In genomic region chr4:164779811-164780216, GRCh38 we compare ENCODE assay signal across 9 cellular contexts. TPM values are rescaled to one million over a fixed set of nuclear protein-coding genes. Genes with fewer than 3 reads are reported as not detected.
A peak's percentile ranks its signal among the peaks of the same experiment; 100 is the strongest.
DNase-seq lines count a peak whose midpoint lies in the region; ATAC-seq and TF ChIP-seq lines count a peak whose summit lies in the region.
"Had no signal": no experiment of that assay in that cellular context is flagged by ENCODE, and none has a peak within 500 bp of the region (broad histone marks: within the 10 kb centered on the region; RNA-seq: fewer than 3 reads in every experiment).

No MANE protein-coding gene starts in this region.

- H3K27me3 Mint-ChIP-seq in brain: no peaks in the 10 kb centered on the region

- no peak overlapping the region for H3K27ac Mint-ChIP-seq in brain

- H3K4me1 Mint-ChIP-seq in brain: peaks cover 4% of the 10 kb centered on the region

- H3K4me3 Mint-ChIP-seq in brain: no peak overlapping the region

- peak; percentile 86 for ATAC-seq in left lobe of liver

- no peak overlapping the region for H3K4me3 ChIP-seq in HFF-Myc (replicated peaks; ENCODE audit: low read depth, low read length)
- H3K4me3 ChIP-seq: skin epidermis had no signal

- no peaks in the 10 kb centered on the region for H3K9me3 Mint-ChIP-seq in brain

- H3K36me3 Mint-ChIP-seq in brain: no peaks in the 10 kb centered on the region

- TF ChIP-seq CTCF in HFF-Myc (IDR thresholded peaks at IDR 0.05; ENCODE audit: low read depth, low read length, missing control alignments) (peak; percentile 80), brain (conservative IDR thresholded peaks at IDR 0.05) (peak; percentile 78 to 87)

- DNase-seq in AG20443 (ENCODE audit: low spot score) (peak; percentile 57), GM03348 (ENCODE audit: low spot score) (peak; percentile 66), HFF-Myc (ENCODE audit: extremely low read depth, low read depth) (peak; percentile 10), NCI-H2081 treated with DMSO at 0.1 percent for 48 hours (lab: John Stamatoyannopoulos, UW) (peak; percentile 4), left lobe of liver (ENCODE audit: low spot score) (no peak), T-helper 1 cell (no peak), GF-D8 (lab: John Stamatoyannopoulos, UW) (no peak)

RNA-seq across cellular contexts. Expression of gene SMIM31, which starts 25.9 kb away (rescaled TPM):
- not detected for polyA plus RNA-seq in brain (ENCODE audit: insufficient read depth, low read depth, low replicate concordance)
- not detected for total RNA-seq in left lobe of liver

Comparison
In these comparisons a context has a peak if more than half of its experiments do, and no peak if none do; other contexts are left out.
1. DNase-seq: peak in AG20443 (single experiment), GM03348 (single experiment), HFF-Myc (single experiment) and NCI-H2081 treated with DMSO at 0.1 percent for 48 hours (single experiment); none in left lobe of liver (single experiment), T-helper 1 cell (0 of 5) and GF-D8 (single experiment).